In genomic region chr6:56346958-56347357, GRCh38 we compare ENCODE assay signal across 32 cellular contexts.
DNase-seq lines count a peak whose midpoint lies in the region; ATAC-seq and TF ChIP-seq lines count a peak whose summit lies in the region.
"Had no signal": no experiment of that assay in that cellular context is flagged by ENCODE, and none has a peak within 500 bp of the region (broad histone marks: within the 10 kb centered on the region; RNA-seq: fewer than 3 reads in every experiment).

No MANE protein-coding gene starts in this region.

- H4K91ac ChIP-seq in H9 (ENCODE audit: insufficient read length, low read depth, low read length), result no peak overlapping the region

- peaks cover 6% of the 10 kb centered on the region in 2 experiments; a peak in 3 of 4 replicates for H3K4me1 Mint-ChIP-seq in H9
- H3K4me1 Mint-ChIP-seq: activated T-helper 17 cell treated with anti-CD3 and anti-CD28 coated beads, Interleukin-2, amount 50 U/mL, for 72 hours; CD8-positive, alpha-beta memory T cell had no signal

- no peak overlapping the region for H2AFZ ChIP-seq in H9 (ENCODE audit: low read length)

- no peak for ATAC-seq in RWPE2 (ENCODE audit: low read depth)
- ATAC-seq: activated T-helper 17 cell treated with anti-CD3 and anti-CD28 coated beads, Interleukin-2, amount 50 U/mL, for 72 hours; heart right ventricle had no signal

- no peak overlapping the region for H2BK15ac ChIP-seq in H9 (ENCODE audit: low read depth, low read length)

- H3K23ac ChIP-seq in H9 (ENCODE audit: insufficient read length, low read depth, low read length), result no peak overlapping the region

- no peaks in the 10 kb centered on the region for H3K27me3 Mint-ChIP-seq in H9 (ENCODE audit: low read depth)

- no peak overlapping the region for H3K9ac ChIP-seq in H9 (ENCODE audit: extremely low read depth, insufficient read length, low read length)

- no peak overlapping the region for H4K5ac ChIP-seq in H9 (ENCODE audit: insufficient read length, low read depth, low read length)

- H3K36me3 Mint-ChIP-seq in H9 (ENCODE audit: insufficient read depth in 1 of 3, low read depth in 3 of 3), result peaks cover 0 to 2% (median 0%) of the 10 kb centered on the region in 3 experiments; a peak in 1 of 7 replicates
- H3K36me3 Mint-ChIP-seq: CD8-positive, alpha-beta memory T cell; natural killer cell treated with Interleukin-12 subunit alpha and Interleukin-12 subunit beta and Interleukin-15 and Interleukin-18, amount 100 ng/mL, for 72 hours had no signal

- no peaks in the 10 kb centered on the region for H3K36me3 ChIP-seq in RWPE2 (ENCODE audit: low read depth)
- H3K36me3 ChIP-seq: BE2C, breast epithelium, heart right ventricle, uterus had no signal

- no peak overlapping the region for H3K4me3 ChIP-seq in RWPE2 (ENCODE audit: severe bottlenecking)
- H3K4me3 ChIP-seq: breast epithelium, heart right ventricle, skin epidermis, testis, uterus had no signal

- H3T11ph ChIP-seq in H9 (ENCODE audit: low read length), result no peak overlapping the region

- H3K79me2 ChIP-seq in H9 (ENCODE audit: insufficient read depth, low read length), result no peaks in the 10 kb centered on the region

- peaks cover 0 to 1% of the 10 kb centered on the region in 2 experiments; a peak in 1 of 5 replicates for H3K9me3 Mint-ChIP-seq in H9
- H3K9me3 Mint-ChIP-seq: activated T-helper 17 cell treated with anti-CD3 and anti-CD28 coated beads, Interleukin-2, amount 50 U/mL, for 72 hours; CD8-positive, alpha-beta memory T cell; natural killer cell treated with Interleukin-12 subunit alpha and Interleukin-12 subunit beta and Interleukin-15 and Interleukin-18, amount 100 ng/mL, for 72 hours; stimulated activated naive CD8-positive, alpha-beta T cell treated with anti-CD3 and anti-CD28 coated beads, Interleukin-15, Interleukin-2, amounts not matched to agents 100 ng/mL and 50 ng/mL, for 24 hours had no signal

- no peak overlapping the region for H3K4me2 ChIP-seq in H9 (ENCODE audit: insufficient read depth, insufficient read length, low read length)

- peak overlapping the region; percentile 45 for H3K27ac ChIP-seq in RWPE2 (ENCODE audit: poor library complexity, severe bottlenecking)
- no peak overlapping the region for H3K27ac ChIP-seq in H9 (ENCODE audit: insufficient read length, low read depth, low read length)
- H3K27ac ChIP-seq: breast epithelium, heart right ventricle, HL-60, skin epidermis, testis, uterus, VCaP had no signal

- no peaks in the 10 kb centered on the region for H3K79me1 ChIP-seq in H9 (ENCODE audit: insufficient read depth, low read depth, low read length, poor library complexity, severe bottlenecking)

- no peak overlapping the region for H2BK20ac ChIP-seq in H9 (ENCODE audit: low read depth, low read length, poor library complexity, severe bottlenecking)

- no peak overlapping the region for H3K56ac ChIP-seq in H9 (ENCODE audit: insufficient read length, low read depth, low read length)

- no peak overlapping the region for H2BK120ac ChIP-seq in H9 (ENCODE audit: low read depth, low read length, poor library complexity, severe bottlenecking)

- TF ChIP-seq CTCF in RWPE2 (IDR thresholded peaks at IDR 0.05; ENCODE audit: poor library complexity, severe bottlenecking) (no peak), H9 (conservative IDR thresholded peaks at IDR 0.05) (no peak)

- H3K4me1 ChIP-seq in RWPE2 (ENCODE audit: insufficient read depth, poor library complexity, severe bottlenecking) (peaks cover 21% of the 10 kb centered on the region), H9 (ENCODE audit: insufficient read depth, low read length) (no peaks in the 10 kb centered on the region)
- H3K4me1 ChIP-seq: BE2C, breast epithelium, testis, uterus had no signal

- no peak overlapping the region for H2AK5ac ChIP-seq in H9 (ENCODE audit: insufficient read length, low read length)

- DNase-seq in ELF-1 (ENCODE audit: low read depth, low spot score) (peak; percentile 22), RWPE2 (ENCODE audit: low spot score) (no peak), glomerular visceral epithelial cell (ENCODE audit: extremely low spot score) (peak; percentile 55), renal cortical epithelial cell (ENCODE audit: low read depth) (peak; percentile 53), SHP77 (lab: John Stamatoyannopoulos, UW) (no peak), NCI-H510A (lab: John Stamatoyannopoulos, UW) (no peak), H4 (ENCODE audit: low spot score) (no peak), H9 (no peak)
- DNase-seq: ACHN; activated CD4-positive, alpha-beta T cell treated with anti-CD3 and anti-CD28 coated beads for 4 hours; activated naive CD4-positive, alpha-beta T cell treated with anti-CD3 and anti-CD28 coated beads, Interleukin-2, amount 50 U/mL, for 16 hours; amniotic stem cell; BE2C; CD8-positive, alpha-beta memory T cell; foreskin melanocyte; heart right ventricle; left cardiac atrium; NCI-H1436; NCI-H2081; NCI-H2227 treated with DMSO at 0.1 percent for 48 hours; NCI-H69; SIG-M5; T-helper 9 cell; testis; uterus had no signal

- no CpG with 5 or more reads among the region's 4 CpGs for WGBS in H9 (ENCODE audit: extremely low coverage, insufficient read length, low lambda C conversion rate)

- H4K20me1 ChIP-seq in H9 (ENCODE audit: control insufficient read depth, insufficient read depth, insufficient read length), result no peaks in the 10 kb centered on the region

- no peaks in the 10 kb centered on the region for H3K27me3 ChIP-seq in RWPE2 (ENCODE audit: insufficient read depth, poor library complexity, severe bottlenecking)
- no peaks in the 10 kb centered on the region for H3K27me3 ChIP-seq in H9 (ENCODE audit: insufficient read depth, low read length)
- H3K27me3 ChIP-seq: BE2C, breast epithelium, testis, uterus had no signal

- H3K23me2 ChIP-seq in H9 (ENCODE audit: insufficient read length, low read depth, low read length, poor library complexity, severe bottlenecking), result no peaks in the 10 kb centered on the region

- H3K4me3 Mint-ChIP-seq in H9, result no peak overlapping the region
- H3K4me3 Mint-ChIP-seq: activated T-helper 17 cell treated with anti-CD3 and anti-CD28 coated beads, Interleukin-2, amount 50 U/mL, for 72 hours; CD8-positive, alpha-beta memory T cell; natural killer cell treated with Interleukin-12 subunit alpha and Interleukin-12 subunit beta and Interleukin-15 and Interleukin-18, amount 100 ng/mL, for 72 hours; stimulated activated naive CD8-positive, alpha-beta T cell treated with anti-CD3 and anti-CD28 coated beads, Interleukin-15, Interleukin-2, amounts not matched to agents 100 ng/mL and 50 ng/mL, for 24 hours had no signal

- H3K27ac Mint-ChIP-seq in H9, result peak overlapping the region in 1 of 3 experiments; percentile 80; a peak in 3 of 7 replicates
- H3K27ac Mint-ChIP-seq: activated T-helper 17 cell treated with anti-CD3 and anti-CD28 coated beads, Interleukin-2, amount 50 U/mL, for 72 hours; CD8-positive, alpha-beta memory T cell; natural killer cell treated with Interleukin-12 subunit alpha and Interleukin-12 subunit beta and Interleukin-15 and Interleukin-18, amount 100 ng/mL, for 72 hours; stimulated activated naive CD8-positive, alpha-beta T cell treated with anti-CD3 and anti-CD28 coated beads, Interleukin-15, Interleukin-2, amounts not matched to agents 100 ng/mL and 50 ng/mL, for 24 hours had no signal

- no peak overlapping the region for H2BK12ac ChIP-seq in H9 (ENCODE audit: insufficient read length, low read depth, low read length)

- H2BK5ac ChIP-seq in H9 (ENCODE audit: insufficient read length, low read length), result no peak overlapping the region

- no peak overlapping the region for H3K18ac ChIP-seq in H9 (ENCODE audit: insufficient read length, low read depth, low read length)

- H3K9me3 ChIP-seq in RWPE2 (ENCODE audit: severe bottlenecking) (no peaks in the 10 kb centered on the region), H9 (ENCODE audit: control insufficient read depth, low read depth, low read length) (no peaks in the 10 kb centered on the region)
- H3K9me3 ChIP-seq: BE2C, breast epithelium, heart right ventricle, testis, uterus had no signal

- H4K8ac ChIP-seq in H9 (replicated peaks; ENCODE audit: insufficient read length, low read depth, low read length), result no peak overlapping the region

- no peak overlapping the region for H3K14ac ChIP-seq in H9 (ENCODE audit: insufficient read depth, low read length)

- H3K4ac ChIP-seq in H9 (ENCODE audit: low read depth, low read length), result no peak overlapping the region

Comparison
In these comparisons a context has a peak if more than half of its experiments do, and no peak if none do; other contexts are left out.
1. DNase-seq: peak in ELF-1 (single experiment), glomerular visceral epithelial cell (single experiment) and renal cortical epithelial cell (single experiment); none in RWPE2 (single experiment), SHP77 (0 of 2), NCI-H510A (single experiment), H4 (single experiment) and H9 (single experiment).